ENCODE assay signal across 8 cellular contexts in genomic region chr12:46266382-46266791, GRCh38. TPM values are rescaled to one million over a fixed set of nuclear protein-coding genes. Genes with fewer than 3 reads are reported as not detected.
DNase-seq lines count a peak whose midpoint lies in the region; ATAC-seq and TF ChIP-seq lines count a peak whose summit lies in the region.

No MANE protein-coding gene starts in this region.

- peaks cover 18% of the 10 kb centered on the region for H3K36me3 ChIP-seq in MG63

- H3K27me3 ChIP-seq in MG63 = no peaks in the 10 kb centered on the region

- ATAC-seq in HG03039 (IDR thresholded peaks at IDR 0.05; ENCODE audit: unreplicated experiment) (no peak), left lobe of liver (no peak), HG02870 (IDR thresholded peaks at IDR 0.05; ENCODE audit: unreplicated experiment) (no peak)

- TF ChIP-seq CTCF in foreskin fibroblast (IDR thresholded peaks at IDR 0.05; ENCODE audit: low read depth, low read length) = no peak

- no peaks in the 10 kb centered on the region for H3K9me3 ChIP-seq in MG63

- H3K4me3 ChIP-seq in MG63 (peak overlapping the region; percentile 73), foreskin fibroblast (ENCODE audit: low read depth in 1 of 2, low read length in 2 of 2) (peak overlapping the region; percentile 69 to 93)

- peak; percentile 70 for DNase-seq in Daoy (ENCODE audit: low read depth)
- peak; percentile 55 for DNase-seq in MG63
- peak; percentile 46 for DNase-seq in activated CD4-positive, alpha-beta T cell treated with anti-CD3 and anti-CD28 coated beads, Interleukin-2, amount 50 U/mL, for 1 hour
- DNase-seq in foreskin fibroblast = peak; percentile 39 to 76
- peak; percentile 10 to 13 for DNase-seq in stimulated activated CD4-positive, alpha-beta T cell treated with anti-CD3 and anti-CD28 coated beads, Interleukin-15, amount 100 ng/mL, for 48 hours (ENCODE audit: low read depth in 2 of 2)
- DNase-seq in left lobe of liver (ENCODE audit: low spot score) = no peak

RNA-seq across cellular contexts. Expression of gene SLC38A1, which starts 2.5 kb away (rescaled TPM):
- total RNA-seq in Daoy (2014; rRNA removed; shearing (Covaris generic)) = 65.2 and 75.1 TPM in 2 replicates
- 54.3 and 61.2 TPM in 2 replicates for total RNA-seq in MG63 (2014; rRNA removed; shearing (Covaris generic); ENCODE audit: low replicate concordance)
- total RNA-seq in left lobe of liver = 7.7 TPM
